Comparison of ENCODE assay signal across 8 cellular contexts in the genomic region with DNA sequence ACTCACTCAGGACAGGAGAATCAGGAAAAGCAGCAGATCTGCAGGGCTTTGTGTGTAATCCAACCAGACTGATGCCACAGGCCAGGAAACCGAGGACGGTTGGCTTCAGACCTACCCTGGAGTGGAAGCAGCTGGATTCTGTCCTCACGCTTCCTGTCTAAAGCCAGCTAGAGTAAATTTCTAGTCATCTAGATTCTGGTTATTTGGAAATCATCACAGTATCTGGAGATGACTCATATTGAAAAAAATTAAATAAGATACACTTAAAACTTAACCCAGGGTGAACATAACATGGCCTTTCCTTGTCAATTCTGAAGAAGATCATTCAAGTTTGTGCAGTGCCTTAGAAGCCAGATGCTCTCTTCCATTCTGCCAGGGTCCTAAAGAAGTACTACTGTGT.
A peak's percentile ranks its signal among the peaks of the same experiment; 100 is the strongest.
DNase-seq lines count a peak whose midpoint lies in the region; ATAC-seq and TF ChIP-seq lines count a peak whose summit lies in the region.
"Not testable (repeated sequence)": the region's sequence is repeated elsewhere in the genome, so short reads cannot be mapped to it uniquely, and the experiment has no call there.

No MANE protein-coding gene starts in this region.

- ATAC-seq in CD4-positive, CD25-positive, alpha-beta regulatory T cell (ENCODE audit: low read depth in 2 of 2): peak; percentile 35 to 43
- ATAC-seq in HG03354 (IDR thresholded peaks at IDR 0.05; ENCODE audit: poor library complexity, severe bottlenecking, unreplicated experiment) (peak; percentile 30), mucosa of descending colon (peak; percentile 22)
- ATAC-seq in activated CD4-positive, CD25-positive, alpha-beta regulatory T cell treated with anti-CD3 and anti-CD28 coated beads, Interleukin-2, amount 50 U/mL, for 24 hours: peak; percentile 40 to 49
- peak; percentile 39 to 43 for ATAC-seq in activated T-cell treated with anti-CD3 and anti-CD28 coated beads, Interleukin-2, amount 50 U/mL, for 4 hours

- H3K9me3 ChIP-seq in CD4-positive, CD25-positive, alpha-beta regulatory T cell (ENCODE audit: control insufficient read depth in 2 of 2, low read length in 2 of 2); mucosa of descending colon; smooth muscle cell (replicated peaks; ENCODE audit: low read depth): not testable (repeated sequence)

- not testable (repeated sequence) for H2AFZ ChIP-seq in smooth muscle cell (ENCODE audit: low read depth)

- peaks cover 16% of the 10 kb centered on the region for H4K20me1 ChIP-seq in smooth muscle cell (ENCODE audit: low read depth)

- no CpG with 5 or more reads among the region's 3 CpGs for WGBS in smooth muscle cell (ENCODE audit: low lambda C conversion rate)

- not testable (repeated sequence) for DNase-seq in CD4-positive, CD25-positive, alpha-beta regulatory T cell; activated T-cell treated with anti-CD3 and anti-CD28 coated beads, Interleukin-2, amount 50 U/mL, for 4 hours; activated naive CD8-positive, alpha-beta T cell treated with anti-CD3 and anti-CD28 coated beads for 36 hours; fibroblast of villous mesenchyme (ENCODE audit: low read depth); mucosa of descending colon; smooth muscle cell (lab: John Stamatoyannopoulos, UW; ENCODE audit: unreplicated experiment)

- H3K4me1 Mint-ChIP-seq in CD4-positive, CD25-positive, alpha-beta regulatory T cell: peaks cover 0 to 13% (median under 1%) of the 10 kb centered on the region in 4 donors
- peaks cover 19% of the 10 kb centered on the region for H3K4me1 Mint-ChIP-seq in activated T-cell treated with anti-CD3 and anti-CD28 coated beads, Interleukin-2, amount 50 U/mL, for 4 hours (ENCODE audit: low read depth)
- not testable (repeated sequence) for H3K4me1 Mint-ChIP-seq in activated naive CD8-positive, alpha-beta T cell treated with anti-CD3 and anti-CD28 coated beads for 36 hours

- not testable (repeated sequence) for H3K36me3 Mint-ChIP-seq in CD4-positive, CD25-positive, alpha-beta regulatory T cell; activated naive CD8-positive, alpha-beta T cell treated with anti-CD3 and anti-CD28 coated beads for 36 hours
- peaks cover 11% of the 10 kb centered on the region for H3K36me3 Mint-ChIP-seq in activated T-cell treated with anti-CD3 and anti-CD28 coated beads, Interleukin-2, amount 50 U/mL, for 4 hours (ENCODE audit: insufficient read depth)

- H3K79me2 ChIP-seq in smooth muscle cell (ENCODE audit: low read depth): peaks cover 19% of the 10 kb centered on the region

- intact Hi-C loops in mucosa of descending colon (cut with DNase I, micrococcal nuclease): not testable (repeated sequence)

- H3K4me1 ChIP-seq in CD4-positive, CD25-positive, alpha-beta regulatory T cell (ENCODE audit: control insufficient read depth, insufficient read depth, low read length, poor library complexity, severe bottlenecking); mucosa of descending colon (ENCODE audit: low read depth); smooth muscle cell (ENCODE audit: low read depth): not testable (repeated sequence)

- H3K36me3 ChIP-seq in CD4-positive, CD25-positive, alpha-beta regulatory T cell (ENCODE audit: control insufficient read depth, insufficient read depth, low read length); mucosa of descending colon (ENCODE audit: low read depth); smooth muscle cell (ENCODE audit: low read depth): not testable (repeated sequence)

- H3K27me3 ChIP-seq in CD4-positive, CD25-positive, alpha-beta regulatory T cell (ENCODE audit: control insufficient read depth, insufficient read depth, low read length); smooth muscle cell (ENCODE audit: low read depth): not testable (repeated sequence)

- H3K27ac Mint-ChIP-seq in CD4-positive, CD25-positive, alpha-beta regulatory T cell: peak overlapping the region in 1 of 3 donors; percentile 90
- peak overlapping the region; percentile 17 for H3K27ac Mint-ChIP-seq in activated naive CD8-positive, alpha-beta T cell treated with anti-CD3 and anti-CD28 coated beads for 36 hours

- peak overlapping the region; percentile 65 for H3K27ac ChIP-seq in CD4-positive, CD25-positive, alpha-beta regulatory T cell (ENCODE audit: insufficient read depth, low read length, poor library complexity, severe bottlenecking)
- peak overlapping the region; percentile 71 for H3K27ac ChIP-seq in smooth muscle cell (ENCODE audit: low read depth)

- H3K4me3 Mint-ChIP-seq in CD4-positive, CD25-positive, alpha-beta regulatory T cell: peak overlapping the region; percentile 66 to 94 (median 83)
- H3K4me3 Mint-ChIP-seq in activated T-cell treated with anti-CD3 and anti-CD28 coated beads, Interleukin-2, amount 50 U/mL, for 4 hours: peak overlapping the region; percentile 85
- H3K4me3 Mint-ChIP-seq in activated naive CD8-positive, alpha-beta T cell treated with anti-CD3 and anti-CD28 coated beads for 36 hours: peak overlapping the region; percentile 69

- not testable (repeated sequence) for H3K9me3 Mint-ChIP-seq in CD4-positive, CD25-positive, alpha-beta regulatory T cell; activated T-cell treated with anti-CD3 and anti-CD28 coated beads, Interleukin-2, amount 50 U/mL, for 4 hours; activated naive CD8-positive, alpha-beta T cell treated with anti-CD3 and anti-CD28 coated beads for 36 hours

- peak overlapping the region; percentile 54 for H3K4me2 ChIP-seq in smooth muscle cell

- H3K4me3 ChIP-seq in CD4-positive, CD25-positive, alpha-beta regulatory T cell (ENCODE audit: low read depth, low read length): peak overlapping the region; percentile 81
- H3K4me3 ChIP-seq in fibroblast of villous mesenchyme (ENCODE audit: low read depth, low read length): peak overlapping the region; percentile 46
- H3K4me3 ChIP-seq in mucosa of descending colon, smooth muscle cell: not testable (repeated sequence)

- not testable (repeated sequence) for TF ChIP-seq CTCF in fibroblast of villous mesenchyme (IDR thresholded peaks at IDR 0.05; ENCODE audit: insufficient read depth, low read depth, low read length); mucosa of descending colon (IDR thresholded peaks at IDR 0.05); smooth muscle cell (IDR thresholded peaks at IDR 0.05; ENCODE audit: borderline replicate concordance, insufficient read depth, poor library complexity, severe bottlenecking)

- H3K9ac ChIP-seq in smooth muscle cell (ENCODE audit: low read depth): not testable (repeated sequence)

- not testable (repeated sequence) for H3K27me3 Mint-ChIP-seq in CD4-positive, CD25-positive, alpha-beta regulatory T cell; activated T-cell treated with anti-CD3 and anti-CD28 coated beads, Interleukin-2, amount 50 U/mL, for 4 hours (ENCODE audit: low read depth); activated naive CD8-positive, alpha-beta T cell treated with anti-CD3 and anti-CD28 coated beads for 36 hours

- not testable (repeated sequence) for H3F3A ChIP-seq in smooth muscle cell (ENCODE audit: low read depth)
